2 cellular contexts compared by ENCODE assay signal in genomic region chr15:24962880-24963279, GRCh38.
TF ChIP-seq lines count a peak whose summit lies in the region.

No MANE protein-coding gene starts in this region.

TF ChIP-seq in GM23338, 12 proteins besides CTCF, POLR2A, EP300 and RAD21 (continued from another document):
- TF ChIP-seq REST (IDR thresholded peaks at IDR 0.05; ENCODE audit: unreplicated experiment) (no peak), CREB1 (CRISPR knock-in tag; IDR thresholded peaks at IDR 0.05; ENCODE audit: low read depth) (no peak), ZNF462 (CRISPR knock-in tag; IDR thresholded peaks at IDR 0.05) (no peak), EZH2phosphoT487 (IDR thresholded peaks at IDR 0.05; ENCODE audit: unreplicated experiment) (no peak), JUNB (IDR thresholded peaks at IDR 0.05; ENCODE audit: unreplicated experiment) (no peak), STAT1 (IDR thresholded peaks at IDR 0.05; ENCODE audit: unreplicated experiment) (no peak), EZH2 (IDR thresholded peaks at IDR 0.05; ENCODE audit: low read depth, unreplicated experiment) (no peak), POLR2AphosphoS5 (IDR thresholded peaks at IDR 0.05; ENCODE audit: low read depth) (no peak), NANOG (IDR thresholded peaks at IDR 0.05; ENCODE audit: borderline replicate concordance) (no peak)
TF ChIP-seq in GM23338: peak in this region for 0.

TF ChIP-seq in WTC11, 78 proteins besides CTCF, POLR2A, EP300 and RAD21 (continued from another document):
- TF ChIP-seq ATF3 (CRISPR knock-in tag; conservative IDR thresholded peaks at IDR 0.05) (no peak), ATF6 (CRISPR knock-in tag; IDR thresholded peaks at IDR 0.05) (no peak), EMX1 (CRISPR knock-in tag; IDR thresholded peaks at IDR 0.05) (no peak), E2F1 (CRISPR knock-in tag; IDR thresholded peaks at IDR 0.05) (no peak), GTF2I (CRISPR knock-in tag; conservative IDR thresholded peaks at IDR 0.05) (no peak), AFF4 (CRISPR knock-in tag; IDR thresholded peaks at IDR 0.05; ENCODE audit: borderline replicate concordance) (no peak), ZNF219 (CRISPR knock-in tag; IDR thresholded peaks at IDR 0.05; ENCODE audit: borderline replicate concordance) (no peak), ELF4 (CRISPR knock-in tag; IDR thresholded peaks at IDR 0.05; ENCODE audit: low read depth) (no peak), ZBTB43 (CRISPR knock-in tag; IDR thresholded peaks at IDR 0.05) (no peak), IRF1 (CRISPR knock-in tag; IDR thresholded peaks at IDR 0.05) (no peak), ZNF416 (CRISPR knock-in tag; IDR thresholded peaks at IDR 0.05) (no peak), ATF2 (CRISPR knock-in tag; IDR thresholded peaks at IDR 0.05; ENCODE audit: borderline replicate concordance, low read depth) (no peak)
TF ChIP-seq in WTC11: peak in this region for 0.
